In the genomic region with DNA sequence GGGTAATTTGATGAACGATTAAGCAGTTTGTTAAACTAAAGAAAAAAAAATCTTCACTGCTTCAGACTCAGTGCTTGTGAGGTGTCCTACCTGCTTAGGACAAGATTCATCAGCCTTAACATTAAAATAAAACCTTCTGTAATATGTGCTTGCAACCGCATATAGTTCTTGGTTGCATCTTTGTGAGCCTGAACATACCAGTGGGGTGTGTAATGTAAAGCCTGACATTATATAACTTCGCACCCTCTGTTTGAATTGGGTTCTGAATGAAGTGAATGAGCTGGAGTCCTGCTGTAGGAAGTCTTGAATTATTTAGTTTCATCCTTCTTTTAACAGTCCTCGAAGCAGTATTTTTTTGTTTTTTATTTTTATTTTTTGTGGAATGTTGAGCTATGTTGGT, we compare ENCODE assay signal across 9 cellular contexts. TPM values are rescaled to one million over a fixed set of nuclear protein-coding genes. Genes with fewer than 3 reads are reported as not detected.
A peak's percentile ranks its signal among the peaks of the same experiment; 100 is the strongest.
DNase-seq lines count a peak whose midpoint lies in the region; ATAC-seq and TF ChIP-seq lines count a peak whose summit lies in the region.
"Had no signal": no experiment of that assay in that cellular context is flagged by ENCODE, and none has a peak within 500 bp of the region (broad histone marks: within the 10 kb centered on the region; RNA-seq: fewer than 3 reads in every experiment).

No MANE protein-coding gene starts in this region.

- ATAC-seq in GM19023 (IDR thresholded peaks at IDR 0.05; ENCODE audit: unreplicated experiment) (no peak), HG02852 (IDR thresholded peaks at IDR 0.05; ENCODE audit: unreplicated experiment) (no peak), GM19324 (IDR thresholded peaks at IDR 0.05; ENCODE audit: low FRiP score, unreplicated experiment) (no peak)

- H3K9me3 ChIP-seq in OCI-LY1 (ENCODE audit: low read length) (no peaks in the 10 kb centered on the region), osteoblast (ENCODE audit: low read depth, low read length) (no peaks in the 10 kb centered on the region)
- no peaks in the 10 kb centered on the region for H3K9me3 ChIP-seq in effector memory CD4-positive, alpha-beta T cell (ENCODE audit: control insufficient read depth, low read length)

- DNase-seq in EL (peak; percentile 40), osteoblast (ENCODE audit: insufficient read length, low spot score, missing footprints) (no peak), DMS 273 (lab: John Stamatoyannopoulos, UW; ENCODE audit: unreplicated experiment) (no peak)
- no peak for DNase-seq in effector memory CD4-positive, alpha-beta T cell
- DNase-seq: islet precursor cell had no signal

- H3K4me1 ChIP-seq in OCI-LY1 (ENCODE audit: insufficient read depth, low read length, severe bottlenecking), result peaks cover 16% of the 10 kb centered on the region
- no peaks in the 10 kb centered on the region for H3K4me1 ChIP-seq in effector memory CD4-positive, alpha-beta T cell (ENCODE audit: control insufficient read depth, insufficient read depth, low read length, poor library complexity, severe bottlenecking)
- H3K4me1 ChIP-seq in osteoblast (ENCODE audit: insufficient read depth, low read length), result peaks cover 10% of the 10 kb centered on the region

- TF ChIP-seq CTCF in OCI-LY1 (IDR thresholded peaks at IDR 0.05; ENCODE audit: low read length) (no peak), osteoblast (IDR thresholded peaks at IDR 0.05; ENCODE audit: extremely low read depth, low read depth, low read length) (no peak)

- H3K4me2 ChIP-seq in OCI-LY1 (ENCODE audit: low read length) (peak overlapping the region; percentile 89), osteoblast (ENCODE audit: insufficient read depth, low read length) (peak overlapping the region; percentile 97)

- H3K27ac ChIP-seq in OCI-LY1 (ENCODE audit: low read depth, low read length, poor library complexity, severe bottlenecking) (peak overlapping the region; percentile 40), osteoblast (ENCODE audit: low read depth, low read length) (no peak overlapping the region)
- no peak overlapping the region for H3K27ac ChIP-seq in effector memory CD4-positive, alpha-beta T cell (ENCODE audit: insufficient read depth, low read length, poor library complexity, severe bottlenecking)

- H3K36me3 ChIP-seq in OCI-LY1 (ENCODE audit: insufficient read depth, low read length), result peaks cover 13% of the 10 kb centered on the region
- no peaks in the 10 kb centered on the region for H3K36me3 ChIP-seq in effector memory CD4-positive, alpha-beta T cell (ENCODE audit: control insufficient read depth, insufficient read depth, low read length)
- H3K36me3 ChIP-seq in osteoblast (ENCODE audit: insufficient read depth, low read length), result peaks cover 3% of the 10 kb centered on the region

- no peaks in the 10 kb centered on the region for H3F3A ChIP-seq in OCI-LY1 (ENCODE audit: insufficient read depth, low read length)

- H3K27me3 ChIP-seq in OCI-LY1 (ENCODE audit: insufficient read depth, low read length) (no peaks in the 10 kb centered on the region), osteoblast (ENCODE audit: insufficient read depth, low read length) (no peaks in the 10 kb centered on the region)
- H3K27me3 ChIP-seq in effector memory CD4-positive, alpha-beta T cell (replicated peaks; ENCODE audit: control insufficient read depth, insufficient read depth, low read length, poor library complexity, severe bottlenecking), result no peaks in the 10 kb centered on the region

- H2AFZ ChIP-seq in OCI-LY1 (ENCODE audit: low read length) (no peak overlapping the region), osteoblast (ENCODE audit: low read length) (no peak overlapping the region)

- no peaks in the 10 kb centered on the region for H3K9me2 ChIP-seq in OCI-LY1 (ENCODE audit: low read depth, low read length)

- peak overlapping the region; percentile 89 for H3K4me3 ChIP-seq in OCI-LY1 (ENCODE audit: low read depth, low read length, poor library complexity, severe bottlenecking)
- peak overlapping the region; percentile 29 for H3K4me3 ChIP-seq in effector memory CD4-positive, alpha-beta T cell (ENCODE audit: insufficient read depth, low read depth, low read length, poor library complexity, severe bottlenecking)
- H3K4me3 ChIP-seq in osteoblast (ENCODE audit: insufficient read depth, low read length), result peak overlapping the region; percentile 38

- H4K20me1 ChIP-seq in OCI-LY1 (ENCODE audit: insufficient read depth, low read length) (no peaks in the 10 kb centered on the region), osteoblast (ENCODE audit: insufficient read depth, low read length) (peaks cover 31% of the 10 kb centered on the region)

- peak overlapping the region; percentile 91 for H3K9ac ChIP-seq in OCI-LY1 (ENCODE audit: low read length)

- H3K79me2 ChIP-seq in OCI-LY1 (ENCODE audit: insufficient read depth, low read length) (peaks cover 78% of the 10 kb centered on the region), osteoblast (ENCODE audit: insufficient read depth, low read length) (peaks cover 88% of the 10 kb centered on the region)

RNA-seq across cellular contexts. Expression of a gene that starts 3.1 kb away (rescaled TPM):
- total RNA-seq in osteoblast, result 20.3 and 33.0 TPM in 2 replicates

RNA-seq across cellular contexts. Expression of a gene that starts 32.3 kb away (rescaled TPM):
- total RNA-seq in osteoblast, result not detected in 2 replicates

Comparison
In these comparisons a context has a peak if more than half of its experiments do, and no peak if none do; other contexts are left out.
1. H3K4me3 ChIP-seq: peak in every context shown above with its lines; median percentile 89 in OCI-LY1; 38 in osteoblast; 29 in effector memory CD4-positive, alpha-beta T cell.